ENCODE assay signal across 10 cellular contexts in genomic region chr1:95071539-95071938, GRCh38. TPM values are rescaled to one million over a fixed set of nuclear protein-coding genes. Genes with fewer than 3 reads are reported as not detected.
DNase-seq lines count a peak whose midpoint lies in the region; ATAC-seq and TF ChIP-seq lines count a peak whose summit lies in the region.
"Had no signal": no experiment of that assay in that cellular context is flagged by ENCODE, and none has a peak within 500 bp of the region (broad histone marks: within the 10 kb centered on the region; RNA-seq: fewer than 3 reads in every experiment).

No MANE protein-coding gene starts in this region.

- peaks cover 17 to 37% (median 26%) of the 10 kb centered on the region in 10 experiments for H3K4me1 ChIP-seq in BLaER1 treated with 17β-estradiol and CSF1 and Interleukin-3, amounts not matched to agents 10 nM and 100 nM
- no peaks in the 10 kb centered on the region for H3K4me1 ChIP-seq in colonic mucosa
- no peaks in the 10 kb centered on the region for H3K4me1 ChIP-seq in mesendoderm (ENCODE audit: control insufficient read depth, low read depth, low read length)

- H3K79me1 ChIP-seq in mesendoderm (ENCODE audit: low read length): no peaks in the 10 kb centered on the region

- no peak overlapping the region for H3K4ac ChIP-seq in mesendoderm (ENCODE audit: low read depth, low read length)

- peaks cover 4% of the 10 kb centered on the region for H3K36me3 Mint-ChIP-seq in nephron progenitor cell (ENCODE audit: low read depth)

- no peaks in the 10 kb centered on the region for H4K20me1 ChIP-seq in BLaER1 treated with 17β-estradiol and CSF1 and Interleukin-3, amounts not matched to agents 10 nM and 100 nM

- H2BK120ac ChIP-seq in mesendoderm (ENCODE audit: low read depth, low read length): no peak overlapping the region

- no peaks in the 10 kb centered on the region for H3K9me3 ChIP-seq in BLaER1 treated with 17β-estradiol and CSF1 and Interleukin-3, amounts not matched to agents 10 nM and 100 nM (replicated peaks in 1 of 11)
- H3K9me3 ChIP-seq in colonic mucosa: no peaks in the 10 kb centered on the region

- H3K79me2 ChIP-seq in mesendoderm (ENCODE audit: control insufficient read depth, insufficient read depth, low read length): no peaks in the 10 kb centered on the region

- H3K9me3 Mint-ChIP-seq in nephron progenitor cell: no peaks in the 10 kb centered on the region

- no peaks in the 10 kb centered on the region for H3K27me3 ChIP-seq in BLaER1 treated with 17β-estradiol and CSF1 and Interleukin-3, amounts not matched to agents 10 nM and 100 nM
- H3K27me3 ChIP-seq in colonic mucosa: no peaks in the 10 kb centered on the region
- H3K27me3 ChIP-seq in mesendoderm (ENCODE audit: insufficient read depth, low read length, poor library complexity): no peaks in the 10 kb centered on the region
- H3K27me3 ChIP-seq in brain microvascular endothelial cell (replicated peaks): no peaks in the 10 kb centered on the region

- peak overlapping the region; percentile 53 to 82 (median 70); a peak in 16 of 20 replicates for H3K4me3 ChIP-seq in BLaER1 treated with 17β-estradiol and CSF1 and Interleukin-3, amounts not matched to agents 10 nM and 100 nM
- H3K4me3 ChIP-seq in LNCaP clone FGC (ENCODE audit: low read depth, low read length): peak overlapping the region; percentile 85
- H3K4me3 ChIP-seq in colonic mucosa: no peak overlapping the region
- H3K4me3 ChIP-seq in mesendoderm (ENCODE audit: low read length): no peak overlapping the region
- no peak overlapping the region for H3K4me3 ChIP-seq in brain microvascular endothelial cell (ENCODE audit: low read depth, low read length)

- H3K27me3 Mint-ChIP-seq in nephron progenitor cell (ENCODE audit: low read depth, poor library complexity): peaks cover 17% of the 10 kb centered on the region

- no peak overlapping the region for H2BK15ac ChIP-seq in mesendoderm (replicated peaks; ENCODE audit: low read depth)

- peak overlapping the region; percentile 76 to 94 (median 84) for H3K4me2 ChIP-seq in BLaER1 treated with 17β-estradiol and CSF1 and Interleukin-3, amounts not matched to agents 10 nM and 100 nM
- H3K4me2 ChIP-seq in mesendoderm (ENCODE audit: low read length): no peak overlapping the region

- no peak overlapping the region for H3K56ac ChIP-seq in mesendoderm (ENCODE audit: low read length)

- peaks cover 0 to 7% (median 0%) of the 10 kb centered on the region in 11 experiments; a peak in 3 of 22 replicates for H3K36me3 ChIP-seq in BLaER1 treated with 17β-estradiol and CSF1 and Interleukin-3, amounts not matched to agents 10 nM and 100 nM
- H3K36me3 ChIP-seq in colonic mucosa (no peaks in the 10 kb centered on the region), mesendoderm (ENCODE audit: control insufficient read depth, insufficient read depth, low read length) (no peaks in the 10 kb centered on the region), brain microvascular endothelial cell (replicated peaks) (no peaks in the 10 kb centered on the region)

- in situ Hi-C loops in brain microvascular endothelial cell (cut with HindIII; ENCODE audit: low pct_ligation_motif_present, low sequenced_read_pairs): no loop called here

- H3K9ac ChIP-seq in BLaER1 treated with 17β-estradiol and CSF1 and Interleukin-3, amounts not matched to agents 10 nM and 100 nM: peak overlapping the region in 7 of 11 experiments; percentile 82 to 89 (median 88); a peak in 10 of 22 replicates
- H3K9ac ChIP-seq in colonic mucosa (ENCODE audit: low read depth in 2 of 2, low read length in 2 of 2): peak overlapping the region in 1 of 2 donors; percentile 93
- H3K9ac ChIP-seq in mesendoderm (ENCODE audit: low read length): no peak overlapping the region

- ATAC-seq in GM19035 (IDR thresholded peaks at IDR 0.05; ENCODE audit: unreplicated experiment): no peak

- no peak overlapping the region for H3K18ac ChIP-seq in mesendoderm (ENCODE audit: low read length)

- peak overlapping the region; percentile 98 for H3K4me3 Mint-ChIP-seq in nephron progenitor cell

- H3K23ac ChIP-seq in mesendoderm (ENCODE audit: low read length): no peak overlapping the region

- H2BK5ac ChIP-seq in mesendoderm (ENCODE audit: low read length): no peak overlapping the region

- H2AK5ac ChIP-seq in mesendoderm (ENCODE audit: low read length): no peak overlapping the region

- no CpG with 5 or more reads among the region's 2 CpGs for WGBS in mesendoderm (ENCODE audit: extremely low coverage, insufficient coverage, low lambda C conversion rate)

- H3K4me1 Mint-ChIP-seq in nephron progenitor cell: peaks cover 16% of the 10 kb centered on the region

- DNase-seq in LNCaP clone FGC (ENCODE audit: low read depth) (no peak), colonic mucosa (no peak), nephron progenitor cell (no peak), mesendoderm (no peak), brain microvascular endothelial cell (no peak), KG1 (lab: John Stamatoyannopoulos, UW) (no peak)
- DNase-seq: GF-D8, NCI-H1092 treated with DMSO at 0.1 percent for 48 hours had no signal

- no peak overlapping the region for H3K27ac Mint-ChIP-seq in nephron progenitor cell

- H4K8ac ChIP-seq in mesendoderm (ENCODE audit: low read depth, low read length): no peak overlapping the region

- TF ChIP-seq CTCF in LNCaP clone FGC (IDR thresholded peaks at IDR 0.05; ENCODE audit: control insufficient read depth, extremely low read depth, insufficient read depth) (no peak), colonic mucosa (IDR thresholded peaks at IDR 0.05) (no peak), nephron progenitor cell (IDR thresholded peaks at IDR 0.05) (no peak), brain microvascular endothelial cell (IDR thresholded peaks at IDR 0.05; ENCODE audit: low read depth, low read length, missing control alignments) (no peak)

- intact Hi-C loops in colonic mucosa (cut with DNase I): loop anchor here (10.0 kb wide), 1 partner anchor 163 kb away; the partner anchor contains the start of gene RWDD3

- no peak overlapping the region for H4K5ac ChIP-seq in mesendoderm (ENCODE audit: low read length)

- H3K27ac ChIP-seq in BLaER1 treated with 17β-estradiol and CSF1 and Interleukin-3, amounts not matched to agents 10 nM and 100 nM: peak overlapping the region in 3 of 11 experiments; percentile 75 to 94 (median 82); a peak in 3 of 22 replicates
- H3K27ac ChIP-seq in colonic mucosa (peak overlapping the region; percentile 87), mesendoderm (ENCODE audit: low read depth, low read length) (no peak overlapping the region), brain microvascular endothelial cell (no peak overlapping the region)

RNA-seq across cellular contexts. Expression of gene ALG14, which starts 1.2 kb away (rescaled TPM):
- total RNA-seq in colonic mucosa: 10 to 100 TPM; 11.4 to 19.4 TPM
- 2.7 TPM for polyA plus RNA-seq in mesendoderm (2013, experiment 1 of 2)
- 2.9 TPM for polyA plus RNA-seq in mesendoderm (2013, experiment 2 of 2)

RNA-seq across cellular contexts. Expression of gene TLCD4, which starts 45.6 kb away (rescaled TPM):
- 10 to 100 TPM; 28.3 to 46.0 TPM for total RNA-seq in colonic mucosa
- polyA plus RNA-seq in mesendoderm (2013, experiment 1 of 2): 0.53 TPM
- polyA plus RNA-seq in mesendoderm (2013, experiment 2 of 2): 0.76 TPM

Comparison
In these comparisons a context has a peak if more than half of its experiments do, and no peak if none do; other contexts are left out.
1. H3K4me3 ChIP-seq: peak in BLaER1 treated with 17β-estradiol and CSF1 and Interleukin-3, amounts not matched to agents 10 nM and 100 nM (10 of 10) and LNCaP clone FGC (single experiment); none in colonic mucosa (single experiment), mesendoderm (single experiment) and brain microvascular endothelial cell (single experiment).